In genomic region chr5:51383494-51384081, GRCh38 we compare ENCODE assay signal across 10 cellular contexts. TPM values are rescaled to one million over a fixed set of nuclear protein-coding genes. Genes with fewer than 3 reads are reported as not detected.
A peak's percentile ranks its signal among the peaks of the same experiment; 100 is the strongest.
DNase-seq lines count a peak whose midpoint lies in the region; ATAC-seq and TF ChIP-seq lines count a peak whose summit lies in the region.
"Had no signal": no experiment of that assay in that cellular context is flagged by ENCODE, and none has a peak within 500 bp of the region (broad histone marks: within the 10 kb centered on the region; RNA-seq: fewer than 3 reads in every experiment).

No MANE protein-coding gene starts in this region.

- H3K4me1 ChIP-seq in left ventricle myocardium inferior (peaks cover 34% of the 10 kb centered on the region), right atrium auricular region (peaks cover 0 to 29% of the 10 kb centered on the region in 2 donors), lower lobe of right lung (peaks cover 27% of the 10 kb centered on the region), vagina (no peaks in the 10 kb centered on the region)

- TF ChIP-seq POLR2A in vagina (IDR thresholded peaks at IDR 0.05): no peak

- H3K27me3 ChIP-seq in left ventricle myocardium inferior (ENCODE audit: low read depth): peaks cover 100% of the 10 kb centered on the region
- H3K27me3 ChIP-seq in right atrium auricular region: peaks cover 12 to 23% of the 10 kb centered on the region in 2 donors
- H3K27me3 ChIP-seq in lower lobe of right lung (ENCODE audit: low read depth): peaks cover 97% of the 10 kb centered on the region
- no peaks in the 10 kb centered on the region for H3K27me3 ChIP-seq in vagina

- H3K36me3 ChIP-seq in left ventricle myocardium inferior (no peaks in the 10 kb centered on the region), right atrium auricular region (no peaks in the 10 kb centered on the region), lower lobe of right lung (no peaks in the 10 kb centered on the region), vagina (no peaks in the 10 kb centered on the region)

- in situ Hi-C loops in astrocyte of the spinal cord (cut with HindIII; ENCODE audit: low sequenced_read_pairs): no loop called here

- intact Hi-C loops in left ventricle myocardium inferior (cut with micrococcal nuclease): no loop called here
- intact Hi-C loops in lower lobe of right lung (cut with DNase I): no loop called here
- intact Hi-C loops in vagina (cut with DNase I): loop anchor here (10.0 kb wide), 1 partner anchor 1411 kb away; no protein-coding TSS in a partner anchor

- peak overlapping the region; percentile 55 for H3K4me3 ChIP-seq in left ventricle myocardium inferior
- peak overlapping the region in 1 of 2 donors; percentile 37 for H3K4me3 ChIP-seq in right atrium auricular region
- peak overlapping the region; percentile 40 for H3K4me3 ChIP-seq in astrocyte of the spinal cord (ENCODE audit: low read depth, low read length)
- peak overlapping the region; percentile 45 for H3K4me3 ChIP-seq in lower lobe of right lung
- peak overlapping the region; percentile 70 to 78 for H3K4me3 ChIP-seq in vagina

- H3K27ac ChIP-seq in left ventricle myocardium inferior (replicated peaks) (no peak overlapping the region), right atrium auricular region (no peak overlapping the region), lower lobe of right lung (no peak overlapping the region), vagina (peak overlapping the region; percentile 99), substantia nigra (ENCODE audit: low read depth, low read length, poor library complexity, severe bottlenecking) (no peak overlapping the region)

- H3K9me3 ChIP-seq in left ventricle myocardium inferior (replicated peaks) (no peaks in the 10 kb centered on the region), right atrium auricular region (no peaks in the 10 kb centered on the region), lower lobe of right lung (no peaks in the 10 kb centered on the region), vagina (no peaks in the 10 kb centered on the region)

- DNase-seq in left ventricle myocardium inferior: no peak
- no peak for DNase-seq in right atrium auricular region (ENCODE audit: low spot score)
- no peak for DNase-seq in astrocyte of the spinal cord (ENCODE audit: low read depth, low spot score)
- no peak for DNase-seq in lower lobe of right lung
- no peak for DNase-seq in vagina (ENCODE audit: extremely low spot score in 2 of 2)
- no peak for DNase-seq in KG1 (lab: John Stamatoyannopoulos, UW)
- DNase-seq in substantia nigra (lab: John Stamatoyannopoulos, UW): no peak
- DNase-seq: activated CD4-positive, alpha-beta T cell treated with anti-CD3 and anti-CD28 coated beads, Interleukin-2, amount 50 U/mL, for 4 hours; MV-4-11 had no signal

- TF ChIP-seq CTCF in left ventricle myocardium inferior (IDR thresholded peaks at IDR 0.05; ENCODE audit: borderline replicate concordance): no peak
- no peak for TF ChIP-seq CTCF in right atrium auricular region (IDR thresholded peaks at IDR 0.05)
- no peak for TF ChIP-seq CTCF in astrocyte of the spinal cord (IDR thresholded peaks at IDR 0.05; ENCODE audit: low read depth, low read length)
- no peak for TF ChIP-seq CTCF in lower lobe of right lung (IDR thresholded peaks at IDR 0.05)
- no peak for TF ChIP-seq CTCF in vagina (IDR thresholded peaks at IDR 0.05)

- ATAC-seq in lower lobe of right lung: peak in 1 of 2 donors; percentile 18
- ATAC-seq in HG03442 (IDR thresholded peaks at IDR 0.05; ENCODE audit: unreplicated experiment): no peak

RNA-seq across cellular contexts. Expression of gene ISL1, which starts 0.3 kb away (rescaled TPM):
- total RNA-seq in left ventricle myocardium inferior: not detected
- total RNA-seq in right atrium auricular region: not detected
- 0.15 TPM for total RNA-seq in lower lobe of right lung
- 25.0 TPM for total RNA-seq in vagina

Comparison
In these comparisons a context has a peak if more than half of its experiments do, and no peak if none do; other contexts are left out.
1. RNA of gene ISL1, which starts 0.3 kb away (total RNA-seq): 25.0 TPM in vagina (single experiment); 0.15 TPM in lower lobe of right lung (single experiment), not detected in left ventricle myocardium inferior (single experiment) and not detected in right atrium auricular region; every median in the first group is over 10 times any median in the second.